ENCODE assay signal across 9 cellular contexts in the genomic region with DNA sequence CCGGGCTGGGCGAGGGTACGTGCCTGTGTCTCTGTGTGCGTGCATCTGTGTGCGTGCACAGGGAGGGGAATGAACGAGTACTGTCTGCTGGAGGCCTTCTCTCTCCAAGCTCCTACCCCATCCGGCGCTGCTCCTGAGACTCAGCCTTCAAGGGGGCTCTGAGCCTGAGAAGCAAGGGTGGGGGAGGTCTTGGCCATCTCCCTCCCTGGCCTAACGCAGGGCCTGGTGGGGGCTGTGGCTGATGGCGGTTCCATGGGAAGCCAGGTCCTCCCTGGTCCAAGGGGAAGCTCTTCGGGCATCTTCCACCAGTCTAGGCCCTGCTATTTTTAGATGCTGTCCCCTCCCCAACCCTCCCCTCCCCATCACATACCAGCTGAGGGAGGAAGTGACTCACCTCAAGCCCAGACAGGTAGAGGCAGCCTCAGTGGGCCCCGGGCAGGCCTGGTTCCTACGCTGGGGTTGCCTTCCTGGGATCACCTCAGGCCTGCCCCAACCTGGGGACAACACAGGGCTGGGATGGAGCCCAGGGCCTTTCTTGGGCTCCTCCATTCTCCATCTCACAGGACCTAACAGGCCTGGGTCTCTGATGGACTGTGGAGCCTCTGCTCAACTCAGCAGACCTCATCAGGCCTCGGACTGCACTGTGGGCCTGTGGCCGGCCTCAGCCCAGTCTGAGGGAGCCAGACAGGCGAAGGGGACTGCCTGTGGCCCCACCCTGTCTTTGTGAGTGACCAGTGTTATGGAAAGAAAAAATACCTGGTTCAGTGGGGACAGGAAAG. TPM values are rescaled to one million over a fixed set of nuclear protein-coding genes. Genes with fewer than 3 reads are reported as not detected.
DNase-seq lines count a peak whose midpoint lies in the region; ATAC-seq, FAIRE-seq and TF ChIP-seq lines count a peak whose summit lies in the region.
"Had no signal": no experiment of that assay in that cellular context is flagged by ENCODE, and none has a peak within 500 bp of the region (broad histone marks: within the 10 kb centered on the region; RNA-seq: fewer than 3 reads in every experiment).

No MANE protein-coding gene starts in this region.

- RAD21 ChIA-PET in GM12878 (lab: Charles Lee; ENCODE audit: unreplicated experiment), result interaction anchor here (0.6 to 8.4 kb wide), 9 partner anchors 13 to 189 kb away, joined by 3 to 137 read pairs (median 23); no protein-coding TSS in a partner anchor

- H3K27me3 ChIP-seq in GM23338 (ENCODE audit: insufficient read depth) (no peaks in the 10 kb centered on the region), GM12878 (replicated peaks in 1 of 2; ENCODE audit: control insufficient read depth in 2 of 2, insufficient read depth in 2 of 2, low read length in 1 of 2) (no peaks in the 10 kb centered on the region), psoas muscle (ENCODE audit: insufficient read depth in 3 of 3, low read length in 2 of 3) (no peaks in the 10 kb centered on the region)

- in situ Hi-C loops in GM12878 (cut with MboI), result no loop called here

- ATAC-seq in GM23338, result no peak
- ATAC-seq in GM12878, result no peak
- ATAC-seq in psoas muscle, result no peak
- no peak for ATAC-seq in GM21723 (IDR thresholded peaks at IDR 0.05; ENCODE audit: unreplicated experiment)

- no TSS peak for BruUV-seq in GM12878 (replicated peaks; lab: Mats Ljungman, UMichigan)

- H3K4me2 ChIP-seq in GM23338 (no peak overlapping the region), GM12878 (ENCODE audit: control insufficient read depth, insufficient read depth) (no peak overlapping the region; the same call in 1 of the 2 replicates)

- TF ChIP-seq POLR2A in GM12878 (IDR thresholded peaks at IDR 0.05; ENCODE audit: low read depth, low read length), result no peak

- no peak overlapping the region; the same call in 2 of the 3 replicates for H3K4me3 Mint-ChIP-seq in GM23338

- SMC1A ChIA-PET in GM12878 (lab: Charles Lee; ENCODE audit: uncharacterized antibody, unreplicated experiment), result interaction anchor here (1.2 to 6.5 kb wide), 7 partner anchors 12 to 190 kb away, joined by 3 to 103 read pairs (median 16); a partner anchor contains a TSS

- no peaks in the 10 kb centered on the region; the same call in 2 of the 3 replicates for H3K36me3 Mint-ChIP-seq in GM23338 (ENCODE audit: low read depth)

- H3K27ac ChIP-seq in GM23338 (ENCODE audit: low read depth) (no peak overlapping the region), GM12878 (ENCODE audit: control insufficient read depth, insufficient read depth) (peak overlapping the region; percentile 13; the same call in 1 of the 2 replicates), psoas muscle (peak overlapping the region; percentile 16), caudate nucleus (ENCODE audit: low read depth, low read length) (no peak overlapping the region)

- peak overlapping the region; percentile 19; the same call in 1 of the 2 replicates for H3K9ac ChIP-seq in GM12878 (ENCODE audit: control insufficient read depth, insufficient read depth, low read length)

- POLR2A ChIA-PET in GM12878 (lab: Charles Lee), result interaction anchor here (0.5 to 6.6 kb wide), 15 partner anchors 7 to 106 kb away, joined by 3 to 120 read pairs (median 6); a partner anchor contains a TSS

- H3K79me2 ChIP-seq in GM23338 (replicated peaks; ENCODE audit: insufficient read depth), result no peaks in the 10 kb centered on the region
- H3K79me2 ChIP-seq in GM12878 (ENCODE audit: control insufficient read depth, insufficient read depth, low read length), result peaks cover 8% of the 10 kb centered on the region

- no peak for TF ChIP-seq EP300 in GM12878 (IDR thresholded peaks at IDR 0.05; ENCODE audit: borderline replicate concordance in 1 of 2, control insufficient read depth in 1 of 2, low read depth in 2 of 2, low read length in 2 of 2)

- H3K36me3 ChIP-seq in GM23338 (ENCODE audit: insufficient read depth) (no peaks in the 10 kb centered on the region), GM12878 (ENCODE audit: control insufficient read depth in 2 of 2, insufficient read depth in 2 of 2, low read length in 1 of 2) (no peaks in the 10 kb centered on the region), psoas muscle (ENCODE audit: insufficient read depth in 1 of 2, low read depth in 1 of 2) (no peaks in the 10 kb centered on the region)

- no peak for FAIRE-seq in GM12878 (lab: Jason Lieb, UNC)

- H2AFZ ChIP-seq in GM23338 (no peak overlapping the region), GM12878 (ENCODE audit: control insufficient read depth, low read depth, low read length) (no peak overlapping the region)

- H3K9me2 ChIP-seq in GM23338 (ENCODE audit: insufficient read depth), result no peaks in the 10 kb centered on the region

- TF ChIP-seq CTCF in GM23338 (conservative IDR thresholded peaks at IDR 0.05; ENCODE audit: low read depth in 2 of 2) (no peak), GM12878 (IDR thresholded peaks at IDR 0.05 in 2 of 3, conservative IDR thresholded peaks at IDR 0.05 in 1 of 3; ENCODE audit: control insufficient read depth in 2 of 3, extremely low read depth in 1 of 3, insufficient read depth in 1 of 3, low read depth in 3 of 3, low read length in 3 of 3) (no peak), psoas muscle (IDR thresholded peaks at IDR 0.05) (no peak)

- peaks cover 29% of the 10 kb centered on the region for H3K27me3 Mint-ChIP-seq in GM23338 (ENCODE audit: insufficient read depth, low read depth, poor library complexity)

- H3F3A ChIP-seq in GM23338 (replicated peaks; ENCODE audit: low read depth), result peaks cover 13% of the 10 kb centered on the region

- peak overlapping the region; percentile 81; the same call in 1 of the 2 replicates for H3K27ac Mint-ChIP-seq in GM23338

- H3K4me3 ChIP-seq in GM23338 (no peak overlapping the region), GM12878 (no peak overlapping the region), psoas muscle (no peak overlapping the region)

- no peaks in the 10 kb centered on the region; the same call in 1 of the 3 replicates for H3K9me3 Mint-ChIP-seq in GM23338

- H3K9me3 ChIP-seq in GM12878 (replicated peaks; ENCODE audit: control insufficient read depth, insufficient read depth, low read length) (no peaks in the 10 kb centered on the region), psoas muscle (no peaks in the 10 kb centered on the region)

- peaks cover 52% of the 10 kb centered on the region for H3K4me1 Mint-ChIP-seq in GM23338

- CTCF ChIA-PET in GM12878 (lab: Yijun Ruan, JAX), result interaction anchor here (1.0 to 7.4 kb wide), 10 partner anchors 10 to 274 kb away, joined by 3 to 59 read pairs (median 6); a partner anchor contains a TSS

- WGBS in GM12878 (ENCODE audit: insufficient coverage, insufficient replicate concordance, low lambda C conversion rate, missing lambda C conversion rate), result 89% methylated on average over 16 of the region's 16 CpGs
- 92 to 94% (median 92%) methylated on average over 16 of the region's 16 CpGs for WGBS in psoas muscle, 3 donors

- DNase-seq in GM23338 (ENCODE audit: low spot score) (peak; percentile 1), T-helper 9 cell (peak; percentile 55), GM12878 (ENCODE audit: low read depth, low spot score) (no peak), psoas muscle (no peak), caudate nucleus (lab: John Stamatoyannopoulos, UW) (no peak), NCI-H146 treated with DMSO at 0.1 percent for 48 hours (lab: John Stamatoyannopoulos, UW; ENCODE audit: unreplicated experiment) (no peak), NCI-H2196 treated with DMSO at 0.1 percent for 48 hours (lab: John Stamatoyannopoulos, UW; ENCODE audit: unreplicated experiment) (no peak)
- DNase-seq: NCI-H187 treated with DMSO at 0.1 percent for 48 hours had no signal

- H4K20me1 ChIP-seq in GM23338 (replicated peaks; ENCODE audit: insufficient read depth), result no peaks in the 10 kb centered on the region
- H4K20me1 ChIP-seq in GM12878 (ENCODE audit: control insufficient read depth, insufficient read depth), result no peaks in the 10 kb centered on the region

- TF ChIP-seq RAD21 in GM12878 (IDR thresholded peaks at IDR 0.05; ENCODE audit: insufficient read depth, low read depth, low read length), result no peak

- intact Hi-C loops in GM12878 (cut with micrococcal nuclease; ENCODE audit: unreplicated experiment), result no loop called here
- intact Hi-C loops in psoas muscle (cut with DNase I), result loop anchor here in 1 of 2 donors (5.0 kb wide), 1 partner anchor 50 kb away; a partner anchor contains a TSS

- H3K4me1 ChIP-seq in GM23338 (ENCODE audit: insufficient read depth) (peaks cover 27% of the 10 kb centered on the region), GM12878 (ENCODE audit: control insufficient read depth, insufficient read depth, low read length) (peaks cover 50% of the 10 kb centered on the region), psoas muscle (peaks cover 38% of the 10 kb centered on the region)

RNA-seq across cellular contexts. Expression of a gene that starts 32.2 kb away (rescaled TPM):
- 13.0 and 16.0 TPM in 2 replicates for total RNA-seq in GM23338 (2014; rRNA removed; shearing (Covaris generic))
- polyA plus RNA-seq in GM23338 (2016; fragmentation: Nextera tagmentation; extraction: Ambion mirVana), result 12.6 and 12.8 TPM in 2 replicates
- total RNA-seq in GM12878 (2013; cell fraction: nucleolus; rRNA removed), result 25.8 and 26.5 TPM in 2 replicates
- total RNA-seq in GM12878 (2014; rRNA removed), result 27.0 and 29.9 TPM in 2 replicates
- 16.0 and 18.0 TPM in 2 replicates for total RNA-seq in GM12878 (2014; rRNA removed; fragmentation: Illumina TruSeq; extraction: Trizol)
- total RNA-seq in GM12878 (2021), result 26.9 and 27.7 TPM in 2 replicates
- polyA plus RNA-seq in GM12878 (2011; ENCODE audit: low read depth), result 8.5 TPM
- 4.5 and 10.7 TPM in 2 replicates for polyA plus RNA-seq in GM12878 (2011; rRNA removed)
- polyA plus RNA-seq in GM12878 (2011; cell fraction: cytosol; rRNA removed), result 13.3 and 15.1 TPM in 2 replicates
- polyA plus RNA-seq in GM12878 (2011; cell fraction: nucleus; rRNA removed), result 27.0 and 29.8 TPM in 2 replicates
- polyA plus RNA-seq in GM12878 (2012), result 13.1 and 16.0 TPM in 2 replicates
- 11.1 and 19.3 TPM in 2 replicates for polyA plus RNA-seq in GM12878 (2014; fragmentation: Illumina TruSeq; extraction: Trizol)
- polyA plus RNA-seq in GM12878 (2014; fragmentation: Nextera tagmentation; extraction: Ambion mirVana), result 1 to 10 TPM; 4.6 to 7.6 TPM
- 18.4 and 22.7 TPM in 2 replicates for polyA plus RNA-seq in GM12878 (2014; rRNA removed)
- polyA plus RNA-seq in GM12878 (2016; fragmentation: Nextera tagmentation; extraction: Ambion mirVana), result 10 to 100 TPM; 28.7 to 31.6 TPM
- polyA minus RNA-seq in GM12878 (2011; rRNA and poly(A)+ RNA removed), result 7.8 and 11.3 TPM in 2 replicates
- 6.5 and 9.6 TPM in 2 replicates for polyA minus RNA-seq in GM12878 (2011; cell fraction: cytosol; rRNA and poly(A)+ RNA removed)
- polyA minus RNA-seq in GM12878 (2011; cell fraction: nucleus; rRNA and poly(A)+ RNA removed), result 9.7 and 19.6 TPM in 2 replicates
- 10 to 100 TPM; 24.0 to 38.7 (median 34.0) TPM for total RNA-seq in psoas muscle
- 10 to 100 TPM; 22.1 to 24.9 (median 22.5) TPM for polyA plus RNA-seq in psoas muscle

RNA-seq across cellular contexts. Expression of a gene that starts 48.7 kb away (rescaled TPM):
- total RNA-seq in GM23338 (2014; rRNA removed; shearing (Covaris generic)), result 110 and 136 TPM in 2 replicates
- 108 and 114 TPM in 2 replicates for polyA plus RNA-seq in GM23338 (2016; fragmentation: Nextera tagmentation; extraction: Ambion mirVana)
- 278 and 329 TPM in 2 replicates for total RNA-seq in GM12878 (2013; cell fraction: nucleolus; rRNA removed)
- total RNA-seq in GM12878 (2014; rRNA removed), result 227 and 228 TPM in 2 replicates
- 75.4 and 76.9 TPM in 2 replicates for total RNA-seq in GM12878 (2014; rRNA removed; fragmentation: Illumina TruSeq; extraction: Trizol)
- 192 and 210 TPM in 2 replicates for total RNA-seq in GM12878 (2021)
- polyA plus RNA-seq in GM12878 (2011; ENCODE audit: low read depth), result 31.9 TPM
- 181 and 277 TPM in 2 replicates for polyA plus RNA-seq in GM12878 (2011; rRNA removed)
- polyA plus RNA-seq in GM12878 (2011; cell fraction: cytosol; rRNA removed), result 307 and 319 TPM in 2 replicates
- 445 and 463 TPM in 2 replicates for polyA plus RNA-seq in GM12878 (2011; cell fraction: nucleus; rRNA removed)
- polyA plus RNA-seq in GM12878 (2012), result 108 and 193 TPM in 2 replicates
- polyA plus RNA-seq in GM12878 (2014; fragmentation: Illumina TruSeq; extraction: Trizol), result 35.2 and 44.5 TPM in 2 replicates
- 1 to 10 TPM; 2.1 to 5.0 TPM for polyA plus RNA-seq in GM12878 (2014; fragmentation: Nextera tagmentation; extraction: Ambion mirVana)
- 174 and 190 TPM in 2 replicates for polyA plus RNA-seq in GM12878 (2014; rRNA removed)
- 100 to 1,000 TPM; 245 to 268 TPM for polyA plus RNA-seq in GM12878 (2016; fragmentation: Nextera tagmentation; extraction: Ambion mirVana)
- 219 and 366 TPM in 2 replicates for polyA minus RNA-seq in GM12878 (2011; rRNA and poly(A)+ RNA removed)
- polyA minus RNA-seq in GM12878 (2011; cell fraction: cytosol; rRNA and poly(A)+ RNA removed), result 187 and 217 TPM in 2 replicates
- polyA minus RNA-seq in GM12878 (2011; cell fraction: nucleus; rRNA and poly(A)+ RNA removed), result 480 and 614 TPM in 2 replicates
- total RNA-seq in psoas muscle, result 100 to 1,000 TPM in 1 of 4 donors, 10 to 100 TPM in 3; 16.1 to 220 (median 65.4) TPM
- 100 to 1,000 TPM; 114 to 744 (median 487) TPM for polyA plus RNA-seq in psoas muscle

Comparison
In these comparisons a context has a peak if more than half of its experiments do, and no peak if none do; other contexts are left out.
1. DNase-seq: peak in GM23338 (single experiment) and T-helper 9 cell (single experiment); none in GM12878 (single experiment), psoas muscle (0 of 2), caudate nucleus (0 of 61), NCI-H146 treated with DMSO at 0.1 percent for 48 hours (single experiment) and NCI-H2196 treated with DMSO at 0.1 percent for 48 hours (single experiment).
2. H3K27ac ChIP-seq: peak in GM12878 (single experiment) and psoas muscle (single experiment); none in GM23338 (single experiment) and caudate nucleus (single experiment).